In genomic region chr21:44510508-44511218, GRCh38 we compare ENCODE assay signal across 8 cellular contexts. TPM values are rescaled to one million over a fixed set of nuclear protein-coding genes. Genes with fewer than 3 reads are reported as not detected.
DNase-seq lines count a peak whose midpoint lies in the region; ATAC-seq and TF ChIP-seq lines count a peak whose summit lies in the region.

No MANE protein-coding gene starts in this region.

- H2AFZ ChIP-seq in OCI-LY3 (ENCODE audit: low read depth, low read length) (peak overlapping the region; percentile 74), fibroblast of lung (ENCODE audit: low read length) (no peak overlapping the region), neural cell (ENCODE audit: low read depth, low read length) (no peak overlapping the region)

- H3K36me3 ChIP-seq in BLaER1 (peaks cover 10% of the 10 kb centered on the region; the same call in 1 of the 2 replicates), OCI-LY3 (replicated peaks; ENCODE audit: low read depth, low read length) (no peaks in the 10 kb centered on the region), fibroblast of lung (ENCODE audit: control insufficient read depth, insufficient read depth, low read length) (no peaks in the 10 kb centered on the region), neural cell (ENCODE audit: insufficient read depth, low read length) (no peaks in the 10 kb centered on the region), tibial artery (no peaks in the 10 kb centered on the region)

- no peaks in the 10 kb centered on the region for H3K36me3 Mint-ChIP-seq in activated T-cell treated with anti-CD3 and anti-CD28 coated beads, Interleukin-2, amount 50 U/mL, for 24 hours (ENCODE audit: low read depth)

- H3K9ac ChIP-seq in BLaER1 = no peak overlapping the region
- no peak overlapping the region for H3K9ac ChIP-seq in OCI-LY3 (ENCODE audit: low read length)
- no peak overlapping the region for H3K9ac ChIP-seq in fibroblast of lung (ENCODE audit: insufficient read depth, low read length)
- no peak overlapping the region for H3K9ac ChIP-seq in neural cell (ENCODE audit: low read length)

- H3K27ac ChIP-seq in BLaER1 = no peak overlapping the region
- H3K27ac ChIP-seq in OCI-LY3 (ENCODE audit: low read length) = no peak overlapping the region
- H3K27ac ChIP-seq in fibroblast of lung (ENCODE audit: insufficient read depth, low read length) = no peak overlapping the region
- no peak overlapping the region for H3K27ac ChIP-seq in neural cell (ENCODE audit: low read length)
- H3K27ac ChIP-seq in tibial artery = no peak overlapping the region

- H3K4me1 Mint-ChIP-seq in activated T-cell treated with anti-CD3 and anti-CD28 coated beads, Interleukin-2, amount 50 U/mL, for 24 hours (ENCODE audit: low read depth) = peaks cover 3% of the 10 kb centered on the region

- no peak overlapping the region for H3K27ac Mint-ChIP-seq in activated T-cell treated with anti-CD3 and anti-CD28 coated beads, Interleukin-2, amount 50 U/mL, for 24 hours

- H3K4me1 ChIP-seq in BLaER1 (peaks cover 58% of the 10 kb centered on the region), OCI-LY3 (ENCODE audit: low read length) (peaks cover 3% of the 10 kb centered on the region; the same call in 1 of the 2 replicates), fibroblast of lung (ENCODE audit: control insufficient read depth, extremely low read depth, insufficient read depth, low read length) (no peaks in the 10 kb centered on the region), tibial artery (peaks cover 0 to 5% (median 2%) of the 10 kb centered on the region in 4 donors)

- H4K20me1 ChIP-seq in BLaER1 (no peaks in the 10 kb centered on the region), OCI-LY3 (ENCODE audit: insufficient read depth, low read length) (no peaks in the 10 kb centered on the region), fibroblast of lung (ENCODE audit: control insufficient read depth, extremely low read depth, insufficient read depth, low read length) (no peaks in the 10 kb centered on the region), neural cell (ENCODE audit: insufficient read depth) (no peaks in the 10 kb centered on the region)

- no peak for ATAC-seq in GM19463 (IDR thresholded peaks at IDR 0.05; ENCODE audit: unreplicated experiment)

- no peaks in the 10 kb centered on the region for H3F3A ChIP-seq in neural cell (ENCODE audit: insufficient read depth, low read length, poor library complexity, severe bottlenecking)

- H3K4me3 ChIP-seq in BLaER1 (0 out of 2 replicates have a peak overlapping the region, but pooled peaks have one; percentile 11), OCI-LY3 (ENCODE audit: low read length) (peak overlapping the region; percentile 65), fibroblast of lung (replicated peaks in 1 of 4; ENCODE audit: control extremely low read depth in 1 of 4, insufficient read depth in 1 of 4, low read depth in 3 of 4, low read length in 4 of 4) (no peak overlapping the region), neural cell (ENCODE audit: low read length) (no peak overlapping the region), tibial artery (no peak overlapping the region)

- TF ChIP-seq RAD21 in neural cell (conservative IDR thresholded peaks at IDR 0.05) = peak; percentile 56

- H3K9me2 ChIP-seq in neural cell (ENCODE audit: insufficient read depth, low read length) = no peaks in the 10 kb centered on the region

- H3K9me3 ChIP-seq in BLaER1 (no peaks in the 10 kb centered on the region), OCI-LY3 (ENCODE audit: insufficient read depth, low read length) (no peaks in the 10 kb centered on the region), fibroblast of lung (ENCODE audit: control insufficient read depth, insufficient read depth, low read depth, low read length) (no peaks in the 10 kb centered on the region), neural cell (ENCODE audit: low read length) (no peaks in the 10 kb centered on the region), tibial artery (no peaks in the 10 kb centered on the region)

- peak; percentile 54 for DNase-seq in HT-29 (ENCODE audit: low spot score)
- DNase-seq in activated T-cell treated with anti-CD3 and anti-CD28 coated beads, Interleukin-2, amount 50 U/mL, for 24 hours = peak; percentile 87
- peak in 1 of 2 donors; percentile 17 for DNase-seq in fibroblast of lung (ENCODE audit: low read depth in 2 of 2)
- peak in 1 of 2 donors; percentile 67 for DNase-seq in tibial artery

- H3K4me2 ChIP-seq in BLaER1 = peak overlapping the region; percentile 66
- H3K4me2 ChIP-seq in OCI-LY3 (ENCODE audit: low read length) = peak overlapping the region; percentile 82
- H3K4me2 ChIP-seq in fibroblast of lung (ENCODE audit: extremely low read depth, insufficient read depth, low read length) = no peak overlapping the region
- no peak overlapping the region for H3K4me2 ChIP-seq in neural cell (ENCODE audit: low read length)

- H3K27me3 ChIP-seq in BLaER1 (no peaks in the 10 kb centered on the region), OCI-LY3 (ENCODE audit: low read depth, low read length) (no peaks in the 10 kb centered on the region; the same call in none of the 2 replicates), fibroblast of lung (ENCODE audit: control insufficient read depth, insufficient read depth, low read length) (no peaks in the 10 kb centered on the region), neural cell (ENCODE audit: insufficient read depth, low read depth, low read length) (no peaks in the 10 kb centered on the region), tibial artery (peaks cover 0 to 55% of the 10 kb centered on the region in 2 donors)

- intact Hi-C loops in tibial artery (cut with DNase I; ENCODE audit: low total_unique reads) = no loop called here

- no peaks in the 10 kb centered on the region for H3K79me2 ChIP-seq in OCI-LY3 (ENCODE audit: low read length)
- H3K79me2 ChIP-seq in fibroblast of lung (ENCODE audit: control insufficient read depth, insufficient read depth, low read length) = no peaks in the 10 kb centered on the region
- no peaks in the 10 kb centered on the region for H3K79me2 ChIP-seq in neural cell (replicated peaks; ENCODE audit: insufficient read depth, low read length)

- TF ChIP-seq CTCF in OCI-LY3 (IDR thresholded peaks at IDR 0.05; ENCODE audit: low read depth, low read length) = peak; percentile 89
- peak; percentile 20 to 47 for TF ChIP-seq CTCF in fibroblast of lung (conservative IDR thresholded peaks at IDR 0.05 in 1 of 2, IDR thresholded peaks at IDR 0.05 in 1 of 2; ENCODE audit: low read depth in 1 of 2, low read length in 2 of 2)
- peak; percentile 55 for TF ChIP-seq CTCF in neural cell (IDR thresholded peaks at IDR 0.05; ENCODE audit: poor library complexity, severe bottlenecking)
- peak; percentile 41 to 49 for TF ChIP-seq CTCF in tibial artery (IDR thresholded peaks at IDR 0.05)

- H3K9me3 Mint-ChIP-seq in activated T-cell treated with anti-CD3 and anti-CD28 coated beads, Interleukin-2, amount 50 U/mL, for 24 hours = no peaks in the 10 kb centered on the region

- no peaks in the 10 kb centered on the region for H3K27me3 Mint-ChIP-seq in activated T-cell treated with anti-CD3 and anti-CD28 coated beads, Interleukin-2, amount 50 U/mL, for 24 hours

- no peak for TF ChIP-seq EP300 in neural cell (conservative IDR thresholded peaks at IDR 0.05; ENCODE audit: poor library complexity, severe bottlenecking)

- H3K4me3 Mint-ChIP-seq in activated T-cell treated with anti-CD3 and anti-CD28 coated beads, Interleukin-2, amount 50 U/mL, for 24 hours = no peak overlapping the region

TF ChIP-seq in neural cell, 6 proteins besides CTCF, POLR2A, EP300 and RAD21 (continues in another document):
- TF ChIP-seq EZH2 (IDR thresholded peaks at IDR 0.05; ENCODE audit: borderline replicate concordance, insufficient read depth, low read length, poor library complexity, severe bottlenecking) = no peak

RNA-seq across cellular contexts. Expression of gene KRTAP10-1, which starts 29.3 kb away (rescaled TPM):
- total RNA-seq in HT-29 (2014; rRNA removed; shearing (Covaris generic)) = not detected in 2 replicates
- total RNA-seq in fibroblast of lung = not detected in 2 replicates
- polyA plus RNA-seq in fibroblast of lung (not detected in 2 replicates), neural cell (not detected in 2 replicates)
- polyA plus RNA-seq in fibroblast of lung (2012) = not detected in 2 replicates
- polyA minus RNA-seq in fibroblast of lung (ENCODE audit: low replicate concordance) (not detected in 2 replicates), neural cell (not detected in 2 replicates)

RNA-seq across cellular contexts. Expression of gene KRTAP10-2, which starts 40.6 kb away (rescaled TPM):
- not detected in 2 replicates for total RNA-seq in HT-29 (2014; rRNA removed; shearing (Covaris generic))
- total RNA-seq in fibroblast of lung = not detected in 2 replicates
- polyA plus RNA-seq in fibroblast of lung (not detected in 2 replicates), neural cell (not detected in 2 replicates)
- not detected in 2 replicates for polyA plus RNA-seq in fibroblast of lung (2012)
- polyA minus RNA-seq in fibroblast of lung (ENCODE audit: low replicate concordance) (not detected in 2 replicates), neural cell (not detected in 2 replicates)

RNA-seq across cellular contexts. Expression of gene KRTAP10-3, which starts 47.9 kb away (rescaled TPM):
- not detected in 2 replicates for total RNA-seq in HT-29 (2014; rRNA removed; shearing (Covaris generic))
- total RNA-seq in fibroblast of lung = not detected in 2 replicates
- not detected in 2 replicates for polyA plus RNA-seq in fibroblast of lung
- polyA plus RNA-seq in fibroblast of lung (2012) = not detected in 2 replicates
- not detected in 2 replicates for polyA minus RNA-seq in fibroblast of lung (ENCODE audit: low replicate concordance)
- not detected in 2 replicates for polyA plus RNA-seq in neural cell
- not detected in 2 replicates for polyA minus RNA-seq in neural cell

RNA-seq across cellular contexts. Expression of gene LRRC3, which starts 55.4 kb away (rescaled TPM):
- 0.08 and 0.10 TPM in 2 replicates for total RNA-seq in HT-29 (2014; rRNA removed; shearing (Covaris generic))
- total RNA-seq in fibroblast of lung = 0.26 and 0.50 TPM in 2 replicates
- polyA plus RNA-seq in fibroblast of lung (0.43 and 0.52 TPM in 2 replicates), neural cell (3.8 and 5.0 TPM in 2 replicates)
- polyA plus RNA-seq in fibroblast of lung (2012) = 0.52 and 0.54 TPM in 2 replicates
- polyA minus RNA-seq in fibroblast of lung (ENCODE audit: low replicate concordance) (0.85 and 1.4 TPM in 2 replicates), neural cell (13.1 and 14.0 TPM in 2 replicates)

Comparison
In these comparisons a context has a peak if more than half of its experiments do, and no peak if none do; other contexts are left out.
1. H3K4me2 ChIP-seq: peak in BLaER1 (single experiment) and OCI-LY3 (single experiment); none in fibroblast of lung (single experiment) and neural cell (single experiment).
2. H3K4me3 ChIP-seq: peak in BLaER1 (single experiment) and OCI-LY3 (single experiment); none in fibroblast of lung (0 of 4), neural cell (single experiment) and tibial artery (0 of 2).
3. CTCF ChIP-seq: peak in every context shown above with its lines; median percentile 89 in OCI-LY3; 55 in neural cell; 45 in tibial artery; 34 in fibroblast of lung.